In genomic region chr11:19694796-19695345, GRCh38 we compare ENCODE assay signal across 16 cellular contexts.
"Had no signal": no experiment of that assay in that cellular context is flagged by ENCODE, and none has a peak within 500 bp of the region (broad histone marks: within the 10 kb centered on the region; RNA-seq: fewer than 3 reads in every experiment).

No MANE protein-coding gene starts in this region.

- H3K9me3 ChIP-seq: MG63, SJSA1 had no signal

- H3K27ac ChIP-seq: SJSA1, SK-N-MC had no signal

- H3K36me3 ChIP-seq: MG63, SJSA1 had no signal

- H3K4me3 ChIP-seq: MG63, SJSA1, SK-N-MC had no signal

- H3K27me3 ChIP-seq: MG63, SJSA1 had no signal

- DNase-seq: KBM-7, MG63, NCI-H1092 treated with DMSO at 0.1 percent for 48 hours, NCI-H1436, NCI-H187, NCI-H2029, NCI-H2171 treated with DMSO at 0.1 percent for 48 hours, NCI-H345, NCI-H446 treated with DMSO at 0.1 percent for 48 hours, NCI-H524, NCI-H526 treated with DMSO at 0.1 percent for 48 hours, NCI-H748 treated with DMSO at 0.1 percent for 48 hours, RPMI8226, SIG-M5 had no signal
